8 cellular contexts compared by ENCODE assay signal in genomic region chr13:77478645-77478997, GRCh38. TPM values are rescaled to one million over a fixed set of nuclear protein-coding genes. Genes with fewer than 3 reads are reported as not detected.
DNase-seq lines count a peak whose midpoint lies in the region; ATAC-seq, FAIRE-seq and TF ChIP-seq lines count a peak whose summit lies in the region.

No MANE protein-coding gene starts in this region.

- no peak overlapping the region for H2BK5ac ChIP-seq in trophoblast cell (ENCODE audit: low read depth, low read length, poor library complexity)

- no peak overlapping the region for H3K14ac ChIP-seq in trophoblast cell (ENCODE audit: low read length)

- no peak overlapping the region for H2AFZ ChIP-seq in trophoblast cell (ENCODE audit: insufficient read depth, low read length, poor library complexity)

- no peak overlapping the region for H3K4ac ChIP-seq in trophoblast cell (ENCODE audit: low read depth, low read length)

- H2BK12ac ChIP-seq in trophoblast cell (ENCODE audit: low read length): no peak overlapping the region

- no peak for TF ChIP-seq CTCF in right atrium auricular region (IDR thresholded peaks at IDR 0.05)
- no peak for TF ChIP-seq CTCF in WERI-Rb-1 (IDR thresholded peaks at IDR 0.05; ENCODE audit: low read depth, low read length)
- no peak for TF ChIP-seq CTCF in kidney (IDR thresholded peaks at IDR 0.05; ENCODE audit: borderline replicate concordance, extremely low read depth, insufficient read depth)

- H3K27ac ChIP-seq in right atrium auricular region (no peak overlapping the region), WERI-Rb-1 (peak overlapping the region; percentile 47; the same call in 1 of the 2 replicates), kidney (ENCODE audit: low read depth in 2 of 2, low read length in 2 of 2) (no peak overlapping the region), urinary bladder (ENCODE audit: low read depth) (no peak overlapping the region), trophoblast cell (ENCODE audit: low read depth, low read length) (no peak overlapping the region)

- DNase-seq in right atrium auricular region (ENCODE audit: low spot score) (no peak), cardiac septum (ENCODE audit: low spot score) (no peak), WERI-Rb-1 (no peak), kidney (no peak), T1000 (lab: John Stamatoyannopoulos, UW) (no peak), trophoblast cell (no peak)

- H2BK120ac ChIP-seq in trophoblast cell (ENCODE audit: insufficient read depth, low read length, poor library complexity): no peak overlapping the region

- peaks cover 3% of the 10 kb centered on the region for H3K79me1 ChIP-seq in trophoblast cell (ENCODE audit: low read length)

- no peak overlapping the region for H3K23ac ChIP-seq in trophoblast cell (ENCODE audit: low read length)

- H2AK5ac ChIP-seq in trophoblast cell (ENCODE audit: low read length): no peak overlapping the region

- no peak overlapping the region for H4K8ac ChIP-seq in trophoblast cell (ENCODE audit: low read depth, low read length)

- H3K36me3 ChIP-seq in right atrium auricular region (no peaks in the 10 kb centered on the region), WERI-Rb-1 (no peaks in the 10 kb centered on the region), kidney (ENCODE audit: control insufficient read depth in 1 of 2, insufficient read depth in 2 of 2, low read length in 2 of 2) (no peaks in the 10 kb centered on the region), urinary bladder (ENCODE audit: insufficient read depth) (no peaks in the 10 kb centered on the region), trophoblast cell (ENCODE audit: control insufficient read depth in 1 of 2, insufficient read depth in 2 of 2, low read length in 2 of 2) (no peaks in the 10 kb centered on the region)

- no peaks in the 10 kb centered on the region for H3K79me2 ChIP-seq in trophoblast cell (ENCODE audit: control insufficient read depth, insufficient read depth, low read length, poor library complexity)

- no peak for ATAC-seq in HG02840 (IDR thresholded peaks at IDR 0.05; ENCODE audit: low FRiP score, unreplicated experiment)

- intact Hi-C loops in cardiac septum (cut with DNase I): loop anchor here (5.0 kb wide), 1 partner anchor 151 kb away; the partner anchor contains the start of gene MYCBP2
- intact Hi-C loops in kidney (cut with DNase I): no loop called here

- no peaks in the 10 kb centered on the region for H3K27me3 ChIP-seq in right atrium auricular region
- no peaks in the 10 kb centered on the region for H3K27me3 ChIP-seq in WERI-Rb-1 (ENCODE audit: insufficient read depth, low read depth, severe bottlenecking)
- H3K27me3 ChIP-seq in trophoblast cell (ENCODE audit: insufficient read depth, low read length): no peaks in the 10 kb centered on the region

- H3K4me1 ChIP-seq in right atrium auricular region: peaks cover 0 to 8% of the 10 kb centered on the region in 2 donors
- H3K4me1 ChIP-seq in kidney (ENCODE audit: control insufficient read depth in 1 of 2, insufficient read depth in 1 of 2, low read depth in 1 of 2, low read length in 2 of 2): no peaks in the 10 kb centered on the region
- no peaks in the 10 kb centered on the region for H3K4me1 ChIP-seq in urinary bladder (ENCODE audit: insufficient read depth)
- peaks cover 0 to 2% of the 10 kb centered on the region in 2 experiments for H3K4me1 ChIP-seq in trophoblast cell (ENCODE audit: control insufficient read depth in 1 of 2, insufficient read depth in 2 of 2, low read length in 2 of 2)

- FAIRE-seq in kidney (lab: Jason Lieb, UNC): no peak

- H4K12ac ChIP-seq in trophoblast cell (ENCODE audit: low read depth, low read length): no peak overlapping the region

- no peak overlapping the region for H3K18ac ChIP-seq in trophoblast cell (ENCODE audit: low read length)

- H3K9me3 ChIP-seq in right atrium auricular region (no peaks in the 10 kb centered on the region), WERI-Rb-1 (ENCODE audit: severe bottlenecking) (no peaks in the 10 kb centered on the region), kidney (ENCODE audit: control insufficient read depth in 1 of 2, low read length in 2 of 2) (no peaks in the 10 kb centered on the region), trophoblast cell (ENCODE audit: insufficient read depth, low read depth, low read length) (peaks cover 2% of the 10 kb centered on the region)

- H3K9ac ChIP-seq in kidney (ENCODE audit: low read length in 2 of 2) (no peak overlapping the region), trophoblast cell (ENCODE audit: low read length) (no peak overlapping the region)

- no peak overlapping the region for H4K91ac ChIP-seq in trophoblast cell (ENCODE audit: low read depth, low read length)

- peak overlapping the region; percentile 41 to 49 for H3K4me3 ChIP-seq in right atrium auricular region
- H3K4me3 ChIP-seq in WERI-Rb-1 (ENCODE audit: low read depth, low read length): no peak overlapping the region
- H3K4me3 ChIP-seq in kidney (ENCODE audit: low read length in 2 of 2): peak overlapping the region; percentile 71 to 81
- peak overlapping the region; percentile 42 for H3K4me3 ChIP-seq in urinary bladder (ENCODE audit: low read depth, low read length)
- H3K4me3 ChIP-seq in trophoblast cell (ENCODE audit: low read depth, low read length): no peak overlapping the region

- H3K4me2 ChIP-seq in trophoblast cell (ENCODE audit: low read length): no peak overlapping the region

- 11% methylated on average over 5 of the region's 5 CpGs for WGBS in urinary bladder
- no CpG with 5 or more reads among the region's 5 CpGs for WGBS in trophoblast cell (ENCODE audit: extremely low coverage, insufficient coverage, insufficient read length)

RNA-seq across cellular contexts. Expression of gene SCEL, which starts 56.9 kb away (rescaled TPM):
- total RNA-seq in right atrium auricular region: under 1 TPM in 1 of 2 donors, not detected in 1; 0.35 TPM
- not detected for total RNA-seq in cardiac septum
- total RNA-seq in kidney: 3.3 TPM
- polyA plus RNA-seq in kidney (ENCODE audit: insufficient read depth, low read depth, low replicate concordance): 0.22 TPM
- total RNA-seq in urinary bladder: 0.69 TPM
- not detected for polyA plus RNA-seq in urinary bladder
- polyA plus RNA-seq in trophoblast cell (2013): 0.21 TPM in 2 replicates

Comparison
In these comparisons a context has a peak if more than half of its experiments do, and no peak if none do; other contexts are left out.
1. H3K4me3 ChIP-seq: peak in right atrium auricular region (2 of 2), kidney (2 of 2) and urinary bladder (single experiment); none in WERI-Rb-1 (single experiment) and trophoblast cell (single experiment).